Comparison of ENCODE assay signal across 8 cellular contexts in the genomic region with DNA sequence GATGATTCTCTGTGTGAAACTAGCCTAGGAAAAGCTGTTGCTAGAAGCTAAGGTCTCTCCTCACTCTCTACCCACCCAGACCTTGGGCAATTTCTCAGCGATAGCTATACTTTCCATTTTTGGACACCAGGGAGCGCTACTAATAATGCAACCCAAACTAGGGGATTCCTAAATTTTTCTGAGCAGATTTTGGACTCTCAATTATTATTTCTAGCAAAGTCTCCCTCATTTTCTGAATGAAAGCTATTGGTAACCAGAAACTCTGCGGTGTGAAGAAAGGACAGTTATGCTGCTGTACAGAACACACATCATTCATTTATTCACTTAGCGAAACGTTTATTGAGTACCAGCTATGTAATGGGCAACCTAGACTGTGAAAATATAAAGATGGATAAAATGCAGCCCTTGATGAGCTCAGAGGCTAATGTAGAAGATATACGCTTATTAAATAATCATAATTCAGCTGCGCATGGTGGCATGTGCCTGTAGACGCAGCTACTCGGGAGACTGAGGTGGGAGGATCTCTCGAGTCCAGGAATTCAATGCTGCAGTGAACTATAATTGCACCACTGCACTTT. TPM values are rescaled to one million over a fixed set of nuclear protein-coding genes. Genes with fewer than 3 reads are reported as not detected.
DNase-seq lines count a peak whose midpoint lies in the region; ATAC-seq and TF ChIP-seq lines count a peak whose summit lies in the region.

No MANE protein-coding gene starts in this region.

- H3K27ac Mint-ChIP-seq in CD4-positive, alpha-beta memory T cell: peak overlapping the region; percentile 4 to 76 (median 62)
- no peak overlapping the region for H3K27ac Mint-ChIP-seq in activated naive CD4-positive, alpha-beta T cell treated with anti-CD3 and anti-CD28 coated beads, Interleukin-2, amount 10 ng/mL, durations not matched to agents 7 days and 5 days

- H3K27me3 Mint-ChIP-seq in CD4-positive, alpha-beta memory T cell: no peaks in the 10 kb centered on the region
- peaks cover 4% of the 10 kb centered on the region for H3K27me3 Mint-ChIP-seq in activated naive CD4-positive, alpha-beta T cell treated with anti-CD3 and anti-CD28 coated beads, Interleukin-2, amount 10 ng/mL, durations not matched to agents 7 days and 5 days

- DNase-seq in CD4-positive, alpha-beta memory T cell: peak; percentile 57 to 70 (median 66)
- DNase-seq in NCI-H748 (lab: John Stamatoyannopoulos, UW; ENCODE audit: unreplicated experiment) (peak; percentile 60), left cardiac atrium (no peak), spleen (no peak), NCI-H1048 (lab: John Stamatoyannopoulos, UW) (no peak)
- peak; percentile 51 for DNase-seq in activated naive CD4-positive, alpha-beta T cell treated with anti-CD3 and anti-CD28 coated beads, Interleukin-2, amount 10 ng/mL, durations not matched to agents 7 days and 5 days

- CTCF ChIA-PET in CD4-positive, alpha-beta memory T cell (lab: Charles Lee; ENCODE audit: partially characterized antibody): interaction anchor here (0.5 to 25.8 kb wide), 56 partner anchors 10 to 256 kb away, joined by 3 to 934 read pairs (median 6); partner anchors contain the start of genes PGAP2, RHOG and RRM1
- CTCF ChIA-PET in activated naive CD4-positive, alpha-beta T cell treated with anti-CD3 and anti-CD28 coated beads, Interleukin-2, amount 10 ng/mL, durations not matched to agents 7 days and 5 days (lab: Charles Lee): interaction anchor here (0.5 to 9.7 kb wide), 40 partner anchors 9 to 261 kb away, joined by 3 to 195 read pairs (median 4); partner anchors contain the start of genes PGAP2 and RHOG

- no peaks in the 10 kb centered on the region for H3K9me3 Mint-ChIP-seq in CD4-positive, alpha-beta memory T cell
- no peaks in the 10 kb centered on the region for H3K9me3 Mint-ChIP-seq in activated naive CD4-positive, alpha-beta T cell treated with anti-CD3 and anti-CD28 coated beads, Interleukin-2, amount 10 ng/mL, durations not matched to agents 7 days and 5 days

- peaks cover 30% of the 10 kb centered on the region for H3K4me1 ChIP-seq in CD4-positive, alpha-beta memory T cell (ENCODE audit: insufficient read depth, low read length)
- peaks cover 7 to 31% (median 21%) of the 10 kb centered on the region in 6 donors for H3K4me1 ChIP-seq in spleen

- H3K27ac ChIP-seq in CD4-positive, alpha-beta memory T cell (ENCODE audit: low read depth, low read length): no peak overlapping the region
- no peak overlapping the region for H3K27ac ChIP-seq in spleen

- TF ChIP-seq CTCF in spleen (IDR thresholded peaks at IDR 0.05 in 8 of 11, conservative IDR thresholded peaks at IDR 0.05 in 3 of 11): peak; percentile 52 to 86 (median 77)

- intact Hi-C loops in CD4-positive, alpha-beta memory T cell (cut with micrococcal nuclease): loop anchor here (1.0 kb wide), 3 partner anchors 8 to 223 kb away; no protein-coding TSS in a partner anchor
- intact Hi-C loops in left cardiac atrium (cut with DNase I): loop anchor here in 1 of 2 donors (2.0 kb wide), 1 partner anchor 223 kb away; no protein-coding TSS in a partner anchor
- intact Hi-C loops in spleen (cut with DNase I; ENCODE audit: low total_unique reads): no loop called here

- no peak for TF ChIP-seq POLR2A in spleen (IDR thresholded peaks at IDR 0.05)

- 63 to 70% (median 67%) methylated on average over 10 of the region's 10 CpGs for WGBS in spleen, 5 donors

- H3K27me3 ChIP-seq in CD4-positive, alpha-beta memory T cell (ENCODE audit: insufficient read depth, low read length): no peaks in the 10 kb centered on the region
- no peaks in the 10 kb centered on the region for H3K27me3 ChIP-seq in spleen (replicated peaks in 1 of 7)

- peak overlapping the region in 1 of 8 donors; percentile 21 for H3K4me3 Mint-ChIP-seq in CD4-positive, alpha-beta memory T cell
- H3K4me3 Mint-ChIP-seq in activated naive CD4-positive, alpha-beta T cell treated with anti-CD3 and anti-CD28 coated beads, Interleukin-2, amount 10 ng/mL, durations not matched to agents 7 days and 5 days: no peak overlapping the region

- no peaks in the 10 kb centered on the region for H3K36me3 ChIP-seq in CD4-positive, alpha-beta memory T cell (ENCODE audit: insufficient read depth, low read length)
- H3K36me3 ChIP-seq in spleen: no peaks in the 10 kb centered on the region

- peaks cover 25 to 38% (median 30%) of the 10 kb centered on the region in 4 donors for H3K4me1 Mint-ChIP-seq in CD4-positive, alpha-beta memory T cell
- H3K4me1 Mint-ChIP-seq in activated naive CD4-positive, alpha-beta T cell treated with anti-CD3 and anti-CD28 coated beads, Interleukin-2, amount 10 ng/mL, durations not matched to agents 7 days and 5 days: peaks cover 42% of the 10 kb centered on the region

- POLR2A ChIA-PET in CD4-positive, alpha-beta memory T cell (lab: Charles Lee; ENCODE audit: partially characterized antibody): interaction anchor here (0.7 to 9.1 kb wide), 14 partner anchors 9 to 224 kb away, joined by 3 to 659 read pairs (median 4); partner anchors contain the start of genes PGAP2 and RHOG

- H3K36me3 Mint-ChIP-seq in CD4-positive, alpha-beta memory T cell: peaks cover 0 to 3% of the 10 kb centered on the region in 2 donors
- peaks cover 2% of the 10 kb centered on the region for H3K36me3 Mint-ChIP-seq in activated naive CD4-positive, alpha-beta T cell treated with anti-CD3 and anti-CD28 coated beads, Interleukin-2, amount 10 ng/mL, durations not matched to agents 7 days and 5 days

- no peak overlapping the region for H3K4me3 ChIP-seq in CD4-positive, alpha-beta memory T cell (ENCODE audit: low read length in 2 of 2)
- H3K4me3 ChIP-seq in spleen: no peak overlapping the region

- H3K9me3 ChIP-seq in CD4-positive, alpha-beta memory T cell (ENCODE audit: control insufficient read depth in 1 of 2, low read length in 2 of 2): no peaks in the 10 kb centered on the region
- H3K9me3 ChIP-seq in spleen: no peaks in the 10 kb centered on the region

- ATAC-seq in GM19452 (IDR thresholded peaks at IDR 0.05; ENCODE audit: unreplicated experiment): peak; percentile 52
- ATAC-seq in left cardiac atrium: peak; percentile 68 to 71
- ATAC-seq in HG03342 (IDR thresholded peaks at IDR 0.05; ENCODE audit: unreplicated experiment): no peak

RNA-seq across cellular contexts. Expression of gene STIM1, which starts 6.1 kb away (rescaled TPM):
- total RNA-seq in CD4-positive, alpha-beta memory T cell: 10 to 100 TPM; 87.1 to 87.4 TPM
- polyA plus RNA-seq in CD4-positive, alpha-beta memory T cell: 10 to 100 TPM; 27.7 to 43.8 TPM
- total RNA-seq in left cardiac atrium (10 to 100 TPM; 21.4 to 25.8 TPM), spleen (10 to 100 TPM; 55.4 to 85.2 (median 65.0) TPM)
- polyA plus RNA-seq in spleen: 10 to 100 TPM; 13.0 to 22.5 (median 16.3) TPM

RNA-seq across cellular contexts. Expression of gene RHOG, which starts 8.6 kb away (rescaled TPM):
- 100 to 1,000 TPM in 1 of 2 experiments, 10 to 100 TPM in 1; 99.4 to 103 TPM for total RNA-seq in CD4-positive, alpha-beta memory T cell
- polyA plus RNA-seq in CD4-positive, alpha-beta memory T cell: 100 to 1,000 TPM; 124 to 228 TPM
- total RNA-seq in left cardiac atrium: 10 to 100 TPM; 31.1 to 33.3 TPM
- total RNA-seq in spleen: 100 to 1,000 TPM; 144 to 256 (median 155) TPM
- 100 to 1,000 TPM; 102 to 142 (median 107) TPM for polyA plus RNA-seq in spleen

RNA-seq across cellular contexts. Expression of gene PGAP2, which starts 41.0 kb away (rescaled TPM):
- total RNA-seq in CD4-positive, alpha-beta memory T cell: 10 to 100 TPM; 18.4 to 20.7 TPM
- 10 to 100 TPM; 16.2 to 18.6 TPM for polyA plus RNA-seq in CD4-positive, alpha-beta memory T cell
- total RNA-seq in left cardiac atrium (10 to 100 TPM; 10.9 to 15.3 TPM), spleen (10 to 100 TPM; 10.7 to 22.2 (median 13.3) TPM)
- 10 to 100 TPM; 14.9 to 19.7 (median 15.1) TPM for polyA plus RNA-seq in spleen

RNA-seq across cellular contexts. Expression of gene NUP98, which starts 52.0 kb away (rescaled TPM):
- 100 to 1,000 TPM; 109 to 112 TPM for total RNA-seq in CD4-positive, alpha-beta memory T cell
- 10 to 100 TPM; 31.9 to 51.8 TPM for polyA plus RNA-seq in CD4-positive, alpha-beta memory T cell
- 10 to 100 TPM; 38.0 to 59.7 TPM for total RNA-seq in left cardiac atrium
- 100 to 1,000 TPM in 3 of 7 donors, 10 to 100 TPM in 4; 71.2 to 171 (median 99.7) TPM for total RNA-seq in spleen
- 10 to 100 TPM; 12.6 to 21.4 (median 16.9) TPM for polyA plus RNA-seq in spleen

Comparison
In these comparisons a context has a peak if more than half of its experiments do, and no peak if none do; other contexts are left out.
1. DNase-seq: peak in CD4-positive, alpha-beta memory T cell (5 of 5), NCI-H748 (single experiment) and activated naive CD4-positive, alpha-beta T cell treated with anti-CD3 and anti-CD28 coated beads, Interleukin-2, amount 10 ng/mL, durations not matched to agents 7 days and 5 days (single experiment); none in left cardiac atrium (single experiment), spleen (single experiment) and NCI-H1048 (single experiment).